Comparison of ENCODE assay signal across 32 cellular contexts in the genomic region with DNA sequence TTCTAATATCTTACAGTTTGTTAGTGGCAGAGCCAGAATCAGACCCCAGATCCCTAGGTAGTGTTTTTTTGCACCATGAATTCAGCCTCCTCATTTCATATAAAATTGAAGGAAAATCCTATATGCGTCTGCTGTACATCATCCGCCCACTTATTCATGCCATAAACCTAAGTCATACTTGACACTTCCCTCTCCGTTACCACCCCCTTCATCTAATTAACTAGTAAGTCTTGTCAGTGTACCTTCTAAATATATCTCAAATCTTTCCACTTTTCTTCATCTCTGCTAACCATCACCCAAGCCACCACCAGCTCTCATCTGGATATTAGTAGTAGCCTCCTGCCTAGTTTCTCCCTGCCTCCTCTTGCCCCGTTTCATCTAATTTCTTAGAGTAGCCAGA.
"Had no signal": no experiment of that assay in that cellular context is flagged by ENCODE, and none has a peak within 500 bp of the region (broad histone marks: within the 10 kb centered on the region; RNA-seq: fewer than 3 reads in every experiment).

No MANE protein-coding gene starts in this region.

- H3K36me3 Mint-ChIP-seq: activated naive CD4-positive, alpha-beta T cell treated with anti-CD3 and anti-CD28 coated beads, Interleukin-2, amount 10 ng/mL, durations not matched to agents 7 days and 5 days; WTC11 had no signal

- H3K4me1 Mint-ChIP-seq: activated CD4-positive, alpha-beta T cell treated with anti-CD3 and anti-CD28 coated beads for 36 hours; activated CD4-positive, alpha-beta T cell treated with anti-CD3 and anti-CD28 coated beads, Interleukin-2, amount 10 ng/mL, durations not matched to agents 7 days and 5 days; activated naive CD4-positive, alpha-beta T cell treated with anti-CD3 and anti-CD28 coated beads, Interleukin-2, amount 10 ng/mL, durations not matched to agents 7 days and 5 days had no signal

- H3K27me3 Mint-ChIP-seq: activated CD4-positive, alpha-beta T cell treated with anti-CD3 and anti-CD28 coated beads for 36 hours; activated CD4-positive, alpha-beta T cell treated with anti-CD3 and anti-CD28 coated beads, Interleukin-2, amount 10 ng/mL, durations not matched to agents 7 days and 5 days; activated naive CD4-positive, alpha-beta T cell treated with anti-CD3 and anti-CD28 coated beads, Interleukin-2, amount 10 ng/mL, durations not matched to agents 7 days and 5 days; activated naive CD8-positive, alpha-beta T cell treated with anti-CD3 and anti-CD28 coated beads for 36 hours had no signal

- H3K4me3 Mint-ChIP-seq: activated CD4-positive, alpha-beta T cell treated with anti-CD3 and anti-CD28 coated beads for 36 hours; activated CD4-positive, alpha-beta T cell treated with anti-CD3 and anti-CD28 coated beads, Interleukin-2, amount 10 ng/mL, durations not matched to agents 7 days and 5 days; activated naive CD4-positive, alpha-beta T cell treated with anti-CD3 and anti-CD28 coated beads, Interleukin-2, amount 10 ng/mL, durations not matched to agents 7 days and 5 days; activated naive CD8-positive, alpha-beta T cell treated with anti-CD3 and anti-CD28 coated beads for 36 hours; activated T-cell treated with anti-CD3 and anti-CD28 coated beads, Interleukin-2, amount 50 U/mL, for 4 hours; WTC11 had no signal

- DNase-seq: activated CD4-positive, alpha-beta T cell treated with anti-CD3 and anti-CD28 coated beads for 36 hours; activated CD4-positive, alpha-beta T cell treated with anti-CD3 and anti-CD28 coated beads, Interleukin-2, amount 10 ng/mL, durations not matched to agents 7 days and 5 days; activated CD4-positive, alpha-beta T cell treated with anti-CD3 and anti-CD28 coated beads, Interleukin-2, amount 50 U/mL, for 48 hours; activated CD8-positive, alpha-beta memory T cell treated with anti-CD3 and anti-CD28 coated beads, Interleukin-2, amount 50 U/mL, for 4 hours; activated effector memory CD4-positive, alpha-beta T cell treated with Interleukin-2 at 50 U/mL for 16 hours; activated naive CD4-positive, alpha-beta T cell treated with anti-CD3 and anti-CD28 coated beads, Interleukin-2, amount 10 ng/mL, durations not matched to agents 7 days and 5 days; activated naive CD8-positive, alpha-beta T cell treated with anti-CD3 and anti-CD28 coated beads for 36 hours; activated T-cell treated with anti-CD3 and anti-CD28 coated beads for 4 hours; activated T-cell treated with anti-CD3 and anti-CD28 coated beads, Interleukin-2, amount 50 U/mL, for 4 hours; amniotic stem cell; aorta; cerebellar nuclear complex; Kasumi-1; KG1; MM.1S; MV-4-11; NCI-H1092; NCI-H1436 treated with DMSO at 0.1 percent for 48 hours; NCI-H1694 treated with DMSO at 0.1 percent for 48 hours; NCI-H2029; NCI-H345; NCI-H524 treated with DMSO at 0.1 percent for 48 hours; RPMI8226; SIG-M5; SW 1271; T-helper 1 cell; T-helper 2 cell; T1000 had no signal

- H3K27ac Mint-ChIP-seq: activated CD4-positive, alpha-beta T cell treated with anti-CD3 and anti-CD28 coated beads for 36 hours; activated CD4-positive, alpha-beta T cell treated with anti-CD3 and anti-CD28 coated beads, Interleukin-2, amount 10 ng/mL, durations not matched to agents 7 days and 5 days; activated naive CD4-positive, alpha-beta T cell treated with anti-CD3 and anti-CD28 coated beads, Interleukin-2, amount 10 ng/mL, durations not matched to agents 7 days and 5 days; activated naive CD8-positive, alpha-beta T cell treated with anti-CD3 and anti-CD28 coated beads for 36 hours; WTC11 had no signal

- H3K9me3 Mint-ChIP-seq: activated CD4-positive, alpha-beta T cell treated with anti-CD3 and anti-CD28 coated beads, Interleukin-2, amount 10 ng/mL, durations not matched to agents 7 days and 5 days; activated naive CD4-positive, alpha-beta T cell treated with anti-CD3 and anti-CD28 coated beads, Interleukin-2, amount 10 ng/mL, durations not matched to agents 7 days and 5 days; activated naive CD8-positive, alpha-beta T cell treated with anti-CD3 and anti-CD28 coated beads for 36 hours; activated T-cell treated with anti-CD3 and anti-CD28 coated beads, Interleukin-2, amount 50 U/mL, for 4 hours; WTC11 had no signal

- ATAC-seq: activated CD4-positive, alpha-beta T cell treated with anti-CD3 and anti-CD28 coated beads for 36 hours; activated CD4-positive, CD25-positive, alpha-beta regulatory T cell treated with anti-CD3 and anti-CD28 coated beads, Interleukin-2, amount 50 U/mL, for 24 hours; activated T-cell treated with anti-CD3 and anti-CD28 coated beads, Interleukin-2, amount 50 U/mL, for 4 hours; Panc1; Right ventricle myocardium inferior; WTC11 had no signal
